ENCODE assay signal across 20 cellular contexts in genomic region chr1:66562561-66562960, GRCh38. TPM values are rescaled to one million over a fixed set of nuclear protein-coding genes. Genes with fewer than 3 reads are reported as not detected.
A peak's percentile ranks its signal among the peaks of the same experiment; 100 is the strongest.
DNase-seq lines count a peak whose midpoint lies in the region; ATAC-seq and TF ChIP-seq lines count a peak whose summit lies in the region.
"Had no signal": no experiment of that assay in that cellular context is flagged by ENCODE, and none has a peak within 500 bp of the region (broad histone marks: within the 10 kb centered on the region; RNA-seq: fewer than 3 reads in every experiment).

No MANE protein-coding gene starts in this region.

- peaks cover 37% of the 10 kb centered on the region for H3F3A ChIP-seq in SK-N-SH (replicated peaks; ENCODE audit: insufficient read depth)

- TF ChIP-seq RAD21 in SK-N-SH (IDR thresholded peaks at IDR 0.05; ENCODE audit: low read length) = no peak

- peaks cover 26% of the 10 kb centered on the region in 2 experiments for H3K4me1 ChIP-seq in SK-N-SH (ENCODE audit: control insufficient read depth in 1 of 2, insufficient read depth in 2 of 2, low read depth in 1 of 2, low read length in 1 of 2)
- H3K4me1 ChIP-seq in duodenal mucosa (ENCODE audit: control insufficient read depth in 1 of 2, insufficient read depth in 2 of 2, low read length in 2 of 2) = no peaks in the 10 kb centered on the region
- H3K4me1 ChIP-seq in tibial artery = peaks cover 4 to 39% (median 13%) of the 10 kb centered on the region in 4 donors

- peak overlapping the region; percentile 63 to 99 for H3K27ac ChIP-seq in SK-N-SH (ENCODE audit: low read depth in 2 of 2, low read length in 1 of 2)
- peak overlapping the region; percentile 26 for H3K27ac ChIP-seq in duodenal mucosa (ENCODE audit: low read depth, low read length)
- peak overlapping the region; percentile 64 to 65 for H3K27ac ChIP-seq in tibial artery
- H3K27ac ChIP-seq: 22Rv1, cardiac muscle cell had no signal

- POLR2A ChIA-PET in SK-N-SH (lab: Yijun Ruan, JAX) = no interaction called here

- H3K4me3 ChIP-seq in SK-N-SH (ENCODE audit: low read depth in 2 of 2, low read length in 1 of 2) (no peak overlapping the region), duodenal mucosa (ENCODE audit: low read depth in 1 of 2, low read length in 2 of 2) (no peak overlapping the region), tibial artery (no peak overlapping the region)
- H3K4me3 ChIP-seq: cardiac muscle cell had no signal

- DNase-seq in SK-N-SH (no peak), osteocyte (ENCODE audit: extremely low spot score, unreplicated experiment) (no peak), tibial artery (no peak), ecto neural progenitor cell (ENCODE audit: low spot score) (no peak)
- DNase-seq in stimulated activated CD4-positive, alpha-beta T cell treated with anti-CD3 and anti-CD28 coated beads, Interleukin-2, amount 100 ng/mL, for 48 hours = no peak
- no peak for DNase-seq in stimulated activated naive B cell treated with anti-CD40 and anti-IgM and Interleukin-4, amounts not matched to agents 10 μg/mL and 1 μg/mL and 100 μg/mL, for 72 hours
- DNase-seq: activated naive CD8-positive, alpha-beta T cell treated with anti-CD3 and anti-CD28 coated beads, Interleukin-2, amount 10 ng/mL, durations not matched to agents 7 days and 5 days; activated T-cell treated with anti-CD3 and anti-CD28 coated beads, Interleukin-2, amount 50 U/mL, for 4 hours; effector memory CD8-positive, alpha-beta T cell; left ventricle myocardium superior; naive thymus-derived CD4-positive, alpha-beta T cell; NCI-H2029 treated with DMSO at 0.1 percent for 48 hours; NCI-H526 treated with DMSO at 0.1 percent for 48 hours had no signal

- peaks cover 65% of the 10 kb centered on the region for H3K4me1 Mint-ChIP-seq in osteocyte (ENCODE audit: unreplicated experiment)
- H3K4me1 Mint-ChIP-seq in stimulated activated naive B cell treated with anti-CD40 and anti-IgM and Interleukin-4, amounts not matched to agents 10 μg/mL and 1 μg/mL and 100 μg/mL, for 72 hours = no peaks in the 10 kb centered on the region
- H3K4me1 Mint-ChIP-seq: activated naive CD8-positive, alpha-beta T cell treated with anti-CD3 and anti-CD28 coated beads, Interleukin-2, amount 10 ng/mL, durations not matched to agents 7 days and 5 days had no signal

- H2AFZ ChIP-seq in SK-N-SH (ENCODE audit: low read depth) = no peak overlapping the region

- 97% methylated on average over 3 of the region's 3 CpGs for WGBS in SK-N-SH (ENCODE audit: low lambda C conversion rate)

- H3K27me3 ChIP-seq in SK-N-SH (ENCODE audit: insufficient read depth) (no peaks in the 10 kb centered on the region), duodenal mucosa (ENCODE audit: control insufficient read depth in 1 of 2, insufficient read depth in 2 of 2, low read length in 2 of 2) (no peaks in the 10 kb centered on the region), tibial artery (no peaks in the 10 kb centered on the region)
- H3K27me3 ChIP-seq: cardiac muscle cell had no signal

- ATAC-seq in SK-N-SH treated with all-trans-retinoic acid at 6 μM for 48 hours = no peak
- no peak for ATAC-seq in stimulated activated naive B cell treated with anti-CD40 and anti-IgM and Interleukin-4, amounts not matched to agents 10 μg/mL and 1 μg/mL and 100 μg/mL, for 72 hours (replicated peaks)
- ATAC-seq: activated T-cell treated with anti-CD3 and anti-CD28 coated beads, Interleukin-2, amount 50 U/mL, for 4 hours; effector memory CD8-positive, alpha-beta T cell; naive thymus-derived CD4-positive, alpha-beta T cell had no signal

- H3K27ac Mint-ChIP-seq in osteocyte (ENCODE audit: unreplicated experiment) = peak overlapping the region; percentile 99
- H3K27ac Mint-ChIP-seq in stimulated activated naive B cell treated with anti-CD40 and anti-IgM and Interleukin-4, amounts not matched to agents 10 μg/mL and 1 μg/mL and 100 μg/mL, for 72 hours = no peak overlapping the region
- H3K27ac Mint-ChIP-seq: activated naive CD8-positive, alpha-beta T cell treated with anti-CD3 and anti-CD28 coated beads, Interleukin-2, amount 10 ng/mL, durations not matched to agents 7 days and 5 days; effector memory CD8-positive, alpha-beta T cell; naive thymus-derived CD4-positive, alpha-beta T cell; progenitor cell of endocrine pancreas; type B pancreatic cell had no signal

- CTCF ChIA-PET in SK-N-SH (lab: Yijun Ruan, JAX) = no interaction called here

- peaks cover 55% of the 10 kb centered on the region for H3K79me2 ChIP-seq in SK-N-SH (ENCODE audit: insufficient read depth)

- H4K20me1 ChIP-seq in SK-N-SH (ENCODE audit: insufficient read depth) = no peaks in the 10 kb centered on the region

- H3K36me3 ChIP-seq in SK-N-SH (replicated peaks in 1 of 2; ENCODE audit: control insufficient read depth in 1 of 2, insufficient read depth in 2 of 2, low read length in 1 of 2) (peaks cover 15 to 16% of the 10 kb centered on the region in 2 experiments), duodenal mucosa (ENCODE audit: control insufficient read depth in 1 of 2, insufficient read depth in 2 of 2, low read length in 2 of 2) (no peaks in the 10 kb centered on the region), tibial artery (no peaks in the 10 kb centered on the region)
- H3K36me3 ChIP-seq: cardiac muscle cell had no signal

- H3K9me3 Mint-ChIP-seq in osteocyte (ENCODE audit: unreplicated experiment) = peaks cover 4% of the 10 kb centered on the region
- peaks cover 0 to 5% of the 10 kb centered on the region in 2 donors for H3K9me3 Mint-ChIP-seq in stimulated activated naive B cell treated with anti-CD40 and anti-IgM and Interleukin-4, amounts not matched to agents 10 μg/mL and 1 μg/mL and 100 μg/mL, for 72 hours
- H3K9me3 Mint-ChIP-seq: activated naive CD8-positive, alpha-beta T cell treated with anti-CD3 and anti-CD28 coated beads, Interleukin-2, amount 10 ng/mL, durations not matched to agents 7 days and 5 days; activated T-cell treated with anti-CD3 and anti-CD28 coated beads, Interleukin-2, amount 50 U/mL, for 4 hours; effector memory CD8-positive, alpha-beta T cell; type B pancreatic cell had no signal

- TF ChIP-seq EP300 in SK-N-SH (IDR thresholded peaks at IDR 0.05; ENCODE audit: borderline replicate concordance in 1 of 2, low read depth in 1 of 2, low read length in 1 of 2) = no peak

- peak overlapping the region; percentile 53 for H3K4me3 Mint-ChIP-seq in osteocyte (ENCODE audit: unreplicated experiment)
- no peak overlapping the region for H3K4me3 Mint-ChIP-seq in stimulated activated naive B cell treated with anti-CD40 and anti-IgM and Interleukin-4, amounts not matched to agents 10 μg/mL and 1 μg/mL and 100 μg/mL, for 72 hours
- H3K4me3 Mint-ChIP-seq: activated naive CD8-positive, alpha-beta T cell treated with anti-CD3 and anti-CD28 coated beads, Interleukin-2, amount 10 ng/mL, durations not matched to agents 7 days and 5 days; activated T-cell treated with anti-CD3 and anti-CD28 coated beads, Interleukin-2, amount 50 U/mL, for 4 hours; CD14-positive monocyte; effector memory CD8-positive, alpha-beta T cell; naive thymus-derived CD4-positive, alpha-beta T cell; type B pancreatic cell had no signal

- H3K36me3 Mint-ChIP-seq in osteocyte (ENCODE audit: unreplicated experiment) = peaks cover 23% of the 10 kb centered on the region
- no peaks in the 10 kb centered on the region for H3K36me3 Mint-ChIP-seq in stimulated activated naive B cell treated with anti-CD40 and anti-IgM and Interleukin-4, amounts not matched to agents 10 μg/mL and 1 μg/mL and 100 μg/mL, for 72 hours
- H3K36me3 Mint-ChIP-seq: activated naive CD8-positive, alpha-beta T cell treated with anti-CD3 and anti-CD28 coated beads, Interleukin-2, amount 10 ng/mL, durations not matched to agents 7 days and 5 days; CD14-positive monocyte; naive thymus-derived CD4-positive, alpha-beta T cell; type B pancreatic cell had no signal

- H3K4me2 ChIP-seq in SK-N-SH = peak overlapping the region; percentile 69

- intact Hi-C loops in tibial artery (cut with DNase I; ENCODE audit: low total_unique reads) = no loop called here

- H3K9ac ChIP-seq in SK-N-SH = peak overlapping the region; percentile 67
- H3K9ac ChIP-seq in duodenal mucosa (ENCODE audit: low read depth in 1 of 2, low read length in 2 of 2) = no peak overlapping the region

- TF ChIP-seq CTCF in SK-N-SH (IDR thresholded peaks at IDR 0.05) (no peak), osteocyte (IDR thresholded peaks at IDR 0.05) (no peak), tibial artery (IDR thresholded peaks at IDR 0.05) (no peak)

- H3K9me3 ChIP-seq in SK-N-SH (no peaks in the 10 kb centered on the region), duodenal mucosa (ENCODE audit: control insufficient read depth in 1 of 2, low read length in 2 of 2) (no peaks in the 10 kb centered on the region), tibial artery (no peaks in the 10 kb centered on the region)

- H3K9me2 ChIP-seq in SK-N-SH = no peaks in the 10 kb centered on the region

- no peaks in the 10 kb centered on the region for H3K27me3 Mint-ChIP-seq in osteocyte (ENCODE audit: unreplicated experiment)
- peaks cover 7 to 9% of the 10 kb centered on the region in 2 donors for H3K27me3 Mint-ChIP-seq in stimulated activated naive B cell treated with anti-CD40 and anti-IgM and Interleukin-4, amounts not matched to agents 10 μg/mL and 1 μg/mL and 100 μg/mL, for 72 hours
- H3K27me3 Mint-ChIP-seq: progenitor cell of endocrine pancreas, type B pancreatic cell had no signal

TF ChIP-seq in SK-N-SH, 30 proteins besides CTCF, POLR2A, EP300 and RAD21 (continues in another document):
- TF ChIP-seq POLR2AphosphoS5 (IDR thresholded peaks at IDR 0.05; ENCODE audit: low read depth, low read length) (no peak), RXRA (IDR thresholded peaks at IDR 0.05; ENCODE audit: borderline replicate concordance, low read depth) (no peak), FOXM1 (IDR thresholded peaks at IDR 0.05; ENCODE audit: low read depth) (no peak)

TF ChIP-seq in SK-N-SH treated with all-trans-retinoic acid at 6 μM for 48 hours, 23 proteins besides CTCF, POLR2A, EP300 and RAD21:
- no peak for TF ChIP-seq PATZ1 (CRISPR knock-in tag; IDR thresholded peaks at IDR 0.05; ENCODE audit: borderline replicate concordance)

RNA-seq across cellular contexts. Expression of gene SGIP1, which starts 28.6 kb away (rescaled TPM):
- 15.5 and 22.1 TPM in 2 replicates for polyA plus RNA-seq in SK-N-SH (2012; rRNA removed)
- polyA plus RNA-seq in SK-N-SH (2012; cell fraction: cytosol; rRNA removed) = 12.4 and 15.1 TPM in 2 replicates
- 35.3 and 68.0 TPM in 2 replicates for polyA plus RNA-seq in SK-N-SH (2012; cell fraction: nucleus; rRNA removed)
- total RNA-seq in osteocyte = 118 and 123 TPM in 2 replicates
- total RNA-seq: activated naive CD8-positive, alpha-beta T cell treated with anti-CD3 and anti-CD28 coated beads, Interleukin-2, amount 10 ng/mL, durations not matched to agents 7 days and 5 days; activated T-cell treated with anti-CD3 and anti-CD28 coated beads, Interleukin-2, amount 50 U/mL, for 4 hours; naive thymus-derived CD4-positive, alpha-beta T cell had no signal
- polyA plus RNA-seq: CD14-positive monocyte; naive thymus-derived CD4-positive, alpha-beta T cell had no signal

Comparison
In these comparisons a context has a peak if more than half of its experiments do, and no peak if none do; other contexts are left out.
1. H3K27ac ChIP-seq: peak in every context shown above with its lines; median percentile 81 in SK-N-SH; 64 in tibial artery; 26 in duodenal mucosa.